ENCODE assay signal across 27 cellular contexts in the genomic region with DNA sequence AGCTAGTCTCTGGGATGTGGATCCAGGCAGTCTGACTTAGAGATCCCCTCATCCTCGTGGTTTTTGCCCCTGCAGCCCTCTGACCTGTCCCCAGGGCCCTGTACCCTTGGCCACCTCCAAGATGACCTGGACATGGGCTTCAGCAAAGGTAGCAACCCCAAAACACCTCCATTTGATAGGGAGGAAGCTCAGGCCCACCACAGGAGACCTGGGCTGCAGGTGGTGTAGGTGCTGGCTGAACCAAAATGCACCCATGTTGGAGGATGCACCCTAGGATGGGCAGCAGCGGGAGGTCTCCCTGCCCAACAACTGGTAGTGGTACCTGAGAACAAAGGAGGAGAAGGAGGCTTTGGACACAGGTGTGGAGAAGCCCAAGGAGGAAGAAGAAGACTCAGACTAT.
"Had no signal": no experiment of that assay in that cellular context is flagged by ENCODE, and none has a peak within 500 bp of the region (broad histone marks: within the 10 kb centered on the region; RNA-seq: fewer than 3 reads in every experiment).

No MANE protein-coding gene starts in this region.

- H3K4me1 Mint-ChIP-seq: naive thymus-derived CD4-positive, alpha-beta T cell; stimulated activated effector memory CD8-positive, alpha-beta T cell treated with anti-CD3 and anti-CD28 coated beads, Interleukin-12 subunit alpha, Interleukin-12 subunit beta, amount 100 ng/mL, for 72 hours had no signal

- H3K36me3 ChIP-seq: heart right ventricle, left lung, lower lobe of right lung, pancreas, prostate gland, right lobe of liver, suprapubic skin, thoracic aorta, tibial artery, upper lobe of left lung, vagina had no signal

- H3K27me3 Mint-ChIP-seq: naive thymus-derived CD4-positive, alpha-beta T cell; natural killer cell treated with Interleukin-12 subunit alpha and Interleukin-12 subunit beta and Interleukin-15 and Interleukin-18, amount 100 ng/mL, for 72 hours; stimulated activated naive CD8-positive, alpha-beta T cell treated with anti-CD3 and anti-CD28 coated beads, Interleukin-15, Interleukin-2, amounts not matched to agents 100 ng/mL and 50 ng/mL, for 24 hours had no signal

- H3K27ac Mint-ChIP-seq: naive thymus-derived CD4-positive, alpha-beta T cell; natural killer cell treated with Interleukin-12 subunit alpha and Interleukin-12 subunit beta and Interleukin-15 and Interleukin-18, amount 100 ng/mL, for 72 hours; stimulated activated effector memory CD8-positive, alpha-beta T cell treated with anti-CD3 and anti-CD28 coated beads, Interleukin-12 subunit alpha, Interleukin-12 subunit beta, amount 100 ng/mL, for 72 hours; stimulated activated naive CD8-positive, alpha-beta T cell treated with anti-CD3 and anti-CD28 coated beads, Interleukin-15, Interleukin-2, amounts not matched to agents 100 ng/mL and 50 ng/mL, for 24 hours had no signal

- ATAC-seq: heart right ventricle; left cardiac atrium; left lung; lower lobe of right lung; mucosa of descending colon; naive thymus-derived CD4-positive, alpha-beta T cell; natural killer cell treated with Interleukin-12 subunit alpha and Interleukin-12 subunit beta and Interleukin-15 and Interleukin-18, amount 100 ng/mL, for 72 hours; pancreas; right lobe of liver; stimulated activated effector memory CD8-positive, alpha-beta T cell treated with anti-CD3 and anti-CD28 coated beads, Interleukin-12 subunit alpha, Interleukin-12 subunit beta, amount 100 ng/mL, for 72 hours had no signal

- H3K27me3 ChIP-seq: heart right ventricle, hepatocyte, left lung, pancreas, right lobe of liver, suprapubic skin, tibial artery, upper lobe of left lung, vagina had no signal

- H3K4me3 ChIP-seq: heart right ventricle, hepatocyte, left lung, lower lobe of right lung, mucosa of descending colon, pancreas, prostate gland, right lobe of liver, smooth muscle cell, suprapubic skin, thoracic aorta, tibial artery, upper lobe of left lung, vagina had no signal

- H3K4me3 Mint-ChIP-seq: naive thymus-derived CD4-positive, alpha-beta T cell; natural killer cell treated with Interleukin-12 subunit alpha and Interleukin-12 subunit beta and Interleukin-15 and Interleukin-18, amount 100 ng/mL, for 72 hours; stimulated activated effector memory CD8-positive, alpha-beta T cell treated with anti-CD3 and anti-CD28 coated beads, Interleukin-12 subunit alpha, Interleukin-12 subunit beta, amount 100 ng/mL, for 72 hours; stimulated activated naive CD8-positive, alpha-beta T cell treated with anti-CD3 and anti-CD28 coated beads, Interleukin-15, Interleukin-2, amounts not matched to agents 100 ng/mL and 50 ng/mL, for 24 hours had no signal

- H3K36me3 Mint-ChIP-seq: naive thymus-derived CD4-positive, alpha-beta T cell; natural killer cell treated with Interleukin-12 subunit alpha and Interleukin-12 subunit beta and Interleukin-15 and Interleukin-18, amount 100 ng/mL, for 72 hours; stimulated activated effector memory CD8-positive, alpha-beta T cell treated with anti-CD3 and anti-CD28 coated beads, Interleukin-12 subunit alpha, Interleukin-12 subunit beta, amount 100 ng/mL, for 72 hours had no signal

- DNase-seq: glutamatergic neuron; heart right ventricle; islet precursor cell; kidney glomerular epithelial cell; left cardiac atrium; left lung; lower lobe of right lung; mammary epithelial cell; mesenchymal stem cell; mucosa of descending colon; naive thymus-derived CD4-positive, alpha-beta T cell; pancreas; retina; right lobe of liver; stimulated activated CD4-positive, alpha-beta T cell treated with anti-CD3 and anti-CD28 coated beads, Interleukin-4, amount 100 ng/mL, for 24 hours; stimulated activated naive CD4-positive, alpha-beta T cell; tibial artery had no signal

- H3K9me3 ChIP-seq: lower lobe of right lung, pancreas, prostate gland, right lobe of liver, suprapubic skin, thoracic aorta, tibial artery, upper lobe of left lung, vagina had no signal

- H3K27ac ChIP-seq: heart right ventricle, hepatocyte, left lung, lower lobe of right lung, pancreas, prostate gland, right lobe of liver, suprapubic skin, thoracic aorta, tibial artery, upper lobe of left lung, vagina had no signal

- H3K4me1 ChIP-seq: heart right ventricle, left lung, lower lobe of right lung, pancreas, prostate gland, right lobe of liver, suprapubic skin, tibial artery, upper lobe of left lung, vagina had no signal
